ENCODE assay signal across 1 cellular context in genomic region chr1:42913426-42914091, GRCh38.
TF ChIP-seq lines count a peak whose summit lies in the region.

No MANE protein-coding gene starts in this region.

TF ChIP-seq in K562, 482 proteins besides CTCF, POLR2A, EP300 and RAD21 (continued from another document):
- TF ChIP-seq, protein P1, sequence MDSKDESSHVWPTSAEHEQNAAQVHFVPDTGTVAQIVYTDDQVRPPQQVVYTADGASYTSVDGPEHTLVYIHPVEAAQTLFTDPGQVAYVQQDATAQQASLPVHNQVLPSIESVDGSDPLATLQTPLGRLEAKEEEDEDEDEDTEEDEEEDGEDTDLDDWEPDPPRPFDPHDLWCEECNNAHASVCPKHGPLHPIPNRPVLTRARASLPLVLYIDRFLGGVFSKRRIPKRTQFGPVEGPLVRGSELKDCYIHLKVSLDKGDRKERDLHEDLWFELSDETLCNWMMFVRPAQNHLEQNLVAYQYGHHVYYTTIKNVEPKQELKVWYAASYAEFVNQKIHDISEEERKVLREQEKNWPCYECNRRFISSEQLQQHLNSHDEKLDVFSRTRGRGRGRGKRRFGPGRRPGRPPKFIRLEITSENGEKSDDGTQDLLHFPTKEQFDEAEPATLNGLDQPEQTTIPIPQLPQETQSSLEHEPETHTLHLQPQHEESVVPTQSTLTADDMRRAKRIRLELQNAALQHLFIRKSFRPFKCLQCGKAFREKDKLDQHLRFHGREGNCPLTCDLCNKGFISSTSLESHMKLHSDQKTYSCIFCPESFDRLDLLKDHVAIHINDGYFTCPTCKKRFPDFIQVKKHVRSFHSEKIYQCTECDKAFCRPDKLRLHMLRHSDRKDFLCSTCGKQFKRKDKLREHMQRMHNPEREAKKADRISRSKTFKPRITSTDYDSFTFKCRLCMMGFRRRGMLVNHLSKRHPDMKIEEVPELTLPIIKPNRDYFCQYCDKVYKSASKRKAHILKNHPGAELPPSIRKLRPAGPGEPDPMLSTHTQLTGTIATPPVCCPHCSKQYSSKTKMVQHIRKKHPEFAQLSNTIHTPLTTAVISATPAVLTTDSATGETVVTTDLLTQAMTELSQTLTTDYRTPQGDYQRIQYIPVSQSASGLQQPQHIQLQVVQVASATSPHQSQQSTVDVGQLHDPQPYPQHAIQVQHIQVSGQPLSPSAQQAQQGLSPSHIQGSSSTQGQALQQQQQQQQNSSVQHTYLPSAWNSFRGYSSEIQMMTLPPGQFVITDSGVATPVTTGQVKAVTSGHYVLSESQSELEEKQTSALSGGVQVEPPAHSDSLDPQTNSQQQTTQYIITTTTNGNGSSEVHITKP (IDR thresholded peaks at IDR 0.05; ENCODE audit: partially characterized antibody): no peak
- TF ChIP-seq CEBPG (CRISPR knock-in tag; IDR thresholded peaks at IDR 0.05): peak; percentile 44; the same call in 1 of the 2 replicates
- TF ChIP-seq CEBPG (tag; conservative IDR thresholded peaks at IDR 0.05 in 1 of 2, IDR thresholded peaks at IDR 0.05 in 1 of 2): peak; percentile 63 to 74; a peak in 3 of 4 replicates
- TF ChIP-seq ZSCAN32 (CRISPR knock-in tag; IDR thresholded peaks at IDR 0.05): no peak
- no peak for TF ChIP-seq ZNF232 (CRISPR knock-in tag; IDR thresholded peaks at IDR 0.05)
- TF ChIP-seq CXXC5 (CRISPR knock-in tag; IDR thresholded peaks at IDR 0.05): 0 out of 2 replicates have a peak, but pooled peaks have one; percentile 18
- no peak for TF ChIP-seq USF1 (CRISPR knock-in tag; IDR thresholded peaks at IDR 0.05)
- TF ChIP-seq CEBPB (tag; IDR thresholded peaks at IDR 0.05): peak; percentile 93
- no peak for TF ChIP-seq ZNF518B (CRISPR knock-in tag; IDR thresholded peaks at IDR 0.05)
- peak; percentile 37; the same call in 1 of the 2 replicates for TF ChIP-seq KLF16 (IDR thresholded peaks at IDR 0.05)
- peak; percentile 33; the same call in 1 of the 2 replicates for TF ChIP-seq EHMT2 (IDR thresholded peaks at IDR 0.05)
- no peak for TF ChIP-seq FOXK1 (CRISPR knock-in tag; IDR thresholded peaks at IDR 0.05; ENCODE audit: borderline replicate concordance)
- TF ChIP-seq, protein P2, sequence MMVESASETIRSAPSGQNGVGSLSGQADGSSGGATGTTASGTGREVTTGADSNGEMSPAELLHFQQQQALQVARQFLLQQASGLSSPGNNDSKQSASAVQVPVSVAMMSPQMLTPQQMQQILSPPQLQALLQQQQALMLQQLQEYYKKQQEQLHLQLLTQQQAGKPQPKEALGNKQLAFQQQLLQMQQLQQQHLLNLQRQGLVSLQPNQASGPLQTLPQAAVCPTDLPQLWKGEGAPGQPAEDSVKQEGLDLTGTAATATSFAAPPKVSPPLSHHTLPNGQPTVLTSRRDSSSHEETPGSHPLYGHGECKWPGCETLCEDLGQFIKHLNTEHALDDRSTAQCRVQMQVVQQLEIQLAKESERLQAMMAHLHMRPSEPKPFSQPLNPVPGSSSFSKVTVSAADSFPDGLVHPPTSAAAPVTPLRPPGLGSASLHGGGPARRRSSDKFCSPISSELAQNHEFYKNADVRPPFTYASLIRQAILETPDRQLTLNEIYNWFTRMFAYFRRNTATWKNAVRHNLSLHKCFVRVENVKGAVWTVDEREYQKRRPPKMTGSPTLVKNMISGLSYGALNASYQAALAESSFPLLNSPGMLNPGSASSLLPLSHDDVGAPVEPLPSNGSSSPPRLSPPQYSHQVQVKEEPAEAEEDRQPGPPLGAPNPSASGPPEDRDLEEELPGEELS (CRISPR knock-in tag; IDR thresholded peaks at IDR 0.05; ENCODE audit: borderline replicate concordance): no peak
- TF ChIP-seq, protein P3, sequence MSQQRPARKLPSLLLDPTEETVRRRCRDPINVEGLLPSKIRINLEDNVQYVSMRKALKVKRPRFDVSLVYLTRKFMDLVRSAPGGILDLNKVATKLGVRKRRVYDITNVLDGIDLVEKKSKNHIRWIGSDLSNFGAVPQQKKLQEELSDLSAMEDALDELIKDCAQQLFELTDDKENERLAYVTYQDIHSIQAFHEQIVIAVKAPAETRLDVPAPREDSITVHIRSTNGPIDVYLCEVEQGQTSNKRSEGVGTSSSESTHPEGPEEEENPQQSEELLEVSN (IDR thresholded peaks at IDR 0.05; ENCODE audit: borderline replicate concordance in 1 of 2, extremely low read depth in 1 of 2, insufficient read depth in 1 of 2, insufficient read length in 1 of 2, low read depth in 1 of 2, low read length in 1 of 2, poor library complexity in 1 of 2, severe bottlenecking in 1 of 2): no peak
- 0 out of 2 replicates have a peak, but pooled peaks have one; percentile 31 for TF ChIP-seq THRAP3 (IDR thresholded peaks at IDR 0.05; ENCODE audit: borderline replicate concordance)
- TF ChIP-seq, protein P4, sequence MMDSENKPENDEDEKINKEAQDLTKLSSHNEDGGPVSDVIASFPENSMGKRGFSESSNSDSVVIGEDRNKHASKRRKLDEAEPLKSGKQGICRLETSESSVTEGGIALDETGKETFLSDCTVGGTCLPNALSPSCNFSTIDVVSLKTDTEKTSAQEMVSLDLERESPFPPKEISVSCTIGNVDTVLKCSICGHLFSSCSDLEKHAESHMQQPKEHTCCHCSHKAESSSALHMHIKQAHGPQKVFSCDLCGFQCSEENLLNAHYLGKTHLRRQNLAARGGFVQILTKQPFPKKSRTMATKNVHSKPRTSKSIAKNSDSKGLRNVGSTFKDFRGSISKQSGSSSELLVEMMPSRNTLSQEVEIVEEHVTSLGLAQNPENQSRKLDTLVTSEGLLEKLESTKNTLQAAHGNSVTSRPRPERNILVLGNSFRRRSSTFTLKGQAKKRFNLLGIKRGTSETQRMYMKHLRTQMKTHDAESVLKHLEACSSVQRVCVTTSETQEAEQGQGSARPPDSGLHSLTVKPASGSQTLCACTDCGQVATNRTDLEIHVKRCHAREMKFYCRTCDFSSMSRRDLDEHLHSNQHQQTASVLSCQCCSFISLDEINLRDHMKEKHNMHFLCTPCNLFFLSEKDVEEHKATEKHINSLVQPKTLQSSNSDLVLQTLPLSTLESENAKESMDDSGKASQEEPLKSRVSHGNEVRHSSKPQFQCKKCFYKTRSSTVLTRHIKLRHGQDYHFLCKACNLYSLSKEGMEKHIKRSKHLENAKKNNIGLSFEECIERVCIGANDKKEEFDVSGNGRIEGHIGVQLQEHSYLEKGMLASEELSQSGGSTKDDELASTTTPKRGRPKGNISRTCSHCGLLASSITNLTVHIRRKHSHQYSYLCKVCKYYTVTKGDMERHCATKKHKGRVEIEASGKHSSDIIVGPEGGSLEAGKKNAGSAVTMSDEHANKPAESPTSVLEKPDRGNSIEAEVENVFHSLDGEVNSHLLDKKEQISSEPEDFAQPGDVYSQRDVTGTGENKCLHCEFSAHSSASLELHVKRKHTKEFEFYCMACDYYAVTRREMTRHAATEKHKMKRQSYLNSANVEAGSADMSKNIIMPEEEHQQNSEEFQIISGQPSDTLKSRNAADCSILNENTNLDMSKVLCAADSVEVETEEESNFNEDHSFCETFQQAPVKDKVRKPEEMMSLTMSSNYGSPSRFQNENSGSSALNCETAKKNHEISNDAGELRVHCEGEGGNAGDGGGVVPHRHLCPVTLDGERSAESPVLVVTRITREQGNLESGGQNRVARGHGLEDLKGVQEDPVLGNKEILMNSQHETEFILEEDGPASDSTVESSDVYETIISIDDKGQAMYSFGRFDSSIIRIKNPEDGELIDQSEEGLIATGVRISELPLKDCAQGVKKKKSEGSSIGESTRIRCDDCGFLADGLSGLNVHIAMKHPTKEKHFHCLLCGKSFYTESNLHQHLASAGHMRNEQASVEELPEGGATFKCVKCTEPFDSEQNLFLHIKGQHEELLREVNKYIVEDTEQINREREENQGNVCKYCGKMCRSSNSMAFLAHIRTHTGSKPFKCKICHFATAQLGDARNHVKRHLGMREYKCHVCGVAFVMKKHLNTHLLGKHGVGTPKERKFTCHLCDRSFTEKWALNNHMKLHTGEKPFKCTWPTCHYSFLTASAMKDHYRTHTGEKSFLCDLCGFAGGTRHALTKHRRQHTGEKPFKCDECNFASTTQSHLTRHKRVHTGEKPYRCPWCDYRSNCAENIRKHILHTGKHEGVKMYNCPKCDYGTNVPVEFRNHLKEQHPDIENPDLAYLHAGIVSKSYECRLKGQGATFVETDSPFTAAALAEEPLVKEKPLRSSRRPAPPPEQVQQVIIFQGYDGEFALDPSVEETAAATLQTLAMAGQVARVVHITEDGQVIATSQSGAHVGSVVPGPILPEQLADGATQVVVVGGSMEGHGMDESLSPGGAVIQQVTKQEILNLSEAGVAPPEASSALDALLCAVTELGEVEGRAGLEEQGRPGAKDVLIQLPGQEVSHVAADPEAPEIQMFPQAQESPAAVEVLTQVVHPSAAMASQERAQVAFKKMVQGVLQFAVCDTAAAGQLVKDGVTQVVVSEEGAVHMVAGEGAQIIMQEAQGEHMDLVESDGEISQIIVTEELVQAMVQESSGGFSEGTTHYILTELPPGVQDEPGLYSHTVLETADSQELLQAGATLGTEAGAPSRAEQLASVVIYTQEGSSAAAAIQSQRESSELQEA (IDR thresholded peaks at IDR 0.05; ENCODE audit: low read depth): no peak
- no peak for TF ChIP-seq MTA3 (IDR thresholded peaks at IDR 0.05; ENCODE audit: borderline replicate concordance)
- no peak for TF ChIP-seq ZNF41 (CRISPR knock-in tag; conservative IDR thresholded peaks at IDR 0.05)
- TF ChIP-seq, protein P5, sequence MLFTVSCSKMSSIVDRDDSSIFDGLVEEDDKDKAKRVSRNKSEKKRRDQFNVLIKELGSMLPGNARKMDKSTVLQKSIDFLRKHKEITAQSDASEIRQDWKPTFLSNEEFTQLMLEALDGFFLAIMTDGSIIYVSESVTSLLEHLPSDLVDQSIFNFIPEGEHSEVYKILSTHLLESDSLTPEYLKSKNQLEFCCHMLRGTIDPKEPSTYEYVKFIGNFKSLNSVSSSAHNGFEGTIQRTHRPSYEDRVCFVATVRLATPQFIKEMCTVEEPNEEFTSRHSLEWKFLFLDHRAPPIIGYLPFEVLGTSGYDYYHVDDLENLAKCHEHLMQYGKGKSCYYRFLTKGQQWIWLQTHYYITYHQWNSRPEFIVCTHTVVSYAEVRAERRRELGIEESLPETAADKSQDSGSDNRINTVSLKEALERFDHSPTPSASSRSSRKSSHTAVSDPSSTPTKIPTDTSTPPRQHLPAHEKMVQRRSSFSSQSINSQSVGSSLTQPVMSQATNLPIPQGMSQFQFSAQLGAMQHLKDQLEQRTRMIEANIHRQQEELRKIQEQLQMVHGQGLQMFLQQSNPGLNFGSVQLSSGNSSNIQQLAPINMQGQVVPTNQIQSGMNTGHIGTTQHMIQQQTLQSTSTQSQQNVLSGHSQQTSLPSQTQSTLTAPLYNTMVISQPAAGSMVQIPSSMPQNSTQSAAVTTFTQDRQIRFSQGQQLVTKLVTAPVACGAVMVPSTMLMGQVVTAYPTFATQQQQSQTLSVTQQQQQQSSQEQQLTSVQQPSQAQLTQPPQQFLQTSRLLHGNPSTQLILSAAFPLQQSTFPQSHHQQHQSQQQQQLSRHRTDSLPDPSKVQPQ (CRISPR knock-in tag; IDR thresholded peaks at IDR 0.05; ENCODE audit: borderline replicate concordance): no peak
- TF ChIP-seq ARID2 (IDR thresholded peaks at IDR 0.05): peak; percentile 91
- TF ChIP-seq ZBTB9 (CRISPR knock-in tag; IDR thresholded peaks at IDR 0.05): no peak
- no peak for TF ChIP-seq ZNF217 (CRISPR knock-in tag; IDR thresholded peaks at IDR 0.05)
- TF ChIP-seq POLR3A (IDR thresholded peaks at IDR 0.05; ENCODE audit: borderline replicate concordance, extremely low read depth, insufficient read depth, insufficient read length): no peak
- TF ChIP-seq, protein P6, sequence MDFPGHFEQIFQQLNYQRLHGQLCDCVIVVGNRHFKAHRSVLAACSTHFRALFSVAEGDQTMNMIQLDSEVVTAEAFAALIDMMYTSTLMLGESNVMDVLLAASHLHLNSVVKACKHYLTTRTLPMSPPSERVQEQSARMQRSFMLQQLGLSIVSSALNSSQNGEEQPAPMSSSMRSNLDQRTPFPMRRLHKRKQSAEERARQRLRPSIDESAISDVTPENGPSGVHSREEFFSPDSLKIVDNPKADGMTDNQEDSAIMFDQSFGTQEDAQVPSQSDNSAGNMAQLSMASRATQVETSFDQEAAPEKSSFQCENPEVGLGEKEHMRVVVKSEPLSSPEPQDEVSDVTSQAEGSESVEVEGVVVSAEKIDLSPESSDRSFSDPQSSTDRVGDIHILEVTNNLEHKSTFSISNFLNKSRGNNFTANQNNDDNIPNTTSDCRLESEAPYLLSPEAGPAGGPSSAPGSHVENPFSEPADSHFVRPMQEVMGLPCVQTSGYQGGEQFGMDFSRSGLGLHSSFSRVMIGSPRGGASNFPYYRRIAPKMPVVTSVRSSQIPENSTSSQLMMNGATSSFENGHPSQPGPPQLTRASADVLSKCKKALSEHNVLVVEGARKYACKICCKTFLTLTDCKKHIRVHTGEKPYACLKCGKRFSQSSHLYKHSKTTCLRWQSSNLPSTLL (IDR thresholded peaks at IDR 0.05): no peak
- no peak for TF ChIP-seq HIVEP1 (CRISPR knock-in tag; IDR thresholded peaks at IDR 0.05)
- TF ChIP-seq STAG1 (CRISPR knock-in tag; IDR thresholded peaks at IDR 0.05; ENCODE audit: borderline replicate concordance): peak; percentile 73; the same call in 1 of the 2 replicates
